In the genomic region with DNA sequence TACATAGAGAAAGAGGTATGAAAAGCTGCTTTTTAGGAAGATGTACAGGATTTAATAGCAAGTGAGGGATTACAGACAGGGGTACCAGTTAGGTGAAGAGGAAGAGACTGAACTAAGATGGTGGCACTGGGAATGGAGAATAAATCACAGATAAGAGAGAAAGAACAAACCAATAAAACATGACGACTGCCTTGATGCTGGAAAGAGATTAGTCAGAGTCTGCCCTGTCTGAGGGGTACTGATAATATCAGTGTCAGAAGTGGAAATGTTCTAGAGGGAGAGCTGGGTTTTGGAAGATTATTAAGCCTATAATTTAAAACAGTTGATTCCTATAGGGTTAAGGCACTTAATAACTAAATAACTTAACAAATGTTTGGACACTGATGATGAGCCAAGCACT, we compare ENCODE assay signal across 34 cellular contexts.
"Had no signal": no experiment of that assay in that cellular context is flagged by ENCODE, and none has a peak within 500 bp of the region (broad histone marks: within the 10 kb centered on the region; RNA-seq: fewer than 3 reads in every experiment).

No MANE protein-coding gene starts in this region.

- H3K9ac ChIP-seq: KMS-11 had no signal

- H3K27me3 ChIP-seq: MG63 had no signal

- H3K4me3 ChIP-seq: MG63 had no signal

- H3K36me3 ChIP-seq: MG63 had no signal

- H3K4me2 ChIP-seq: KMS-11 had no signal

- DNase-seq: Karpas-422, Kasumi-1, MG63, MM.1S, MV-4-11, NCI-H1048, NCI-H1092, NCI-H1092 treated with DMSO at 0.1 percent for 48 hours, NCI-H1105, NCI-H1105 treated with DMSO at 0.1 percent for 48 hours, NCI-H1417, NCI-H1417 treated with DMSO at 0.1 percent for 48 hours, NCI-H1436, NCI-H1436 treated with DMSO at 0.1 percent for 48 hours, NCI-H146, NCI-H1694, NCI-H1694 treated with DMSO at 0.1 percent for 48 hours, NCI-H187, NCI-H187 treated with DMSO at 0.1 percent for 48 hours, NCI-H1930, NCI-H2029, NCI-H2029 treated with DMSO at 0.1 percent for 48 hours, NCI-H2081, NCI-H2081 treated with DMSO at 0.1 percent for 48 hours, NCI-H2107, NCI-H2171, NCI-H2171 treated with DMSO at 0.1 percent for 48 hours, NCI-H2227 treated with DMSO at 0.1 percent for 48 hours, NCI-H226, NCI-H345, NCI-H446, NCI-H446 treated with DMSO at 0.1 percent for 48 hours, NCI-H510A had no signal

- H3K27ac ChIP-seq: KMS-11 had no signal

- H3K9me3 ChIP-seq: MG63 had no signal
